In the genomic region with DNA sequence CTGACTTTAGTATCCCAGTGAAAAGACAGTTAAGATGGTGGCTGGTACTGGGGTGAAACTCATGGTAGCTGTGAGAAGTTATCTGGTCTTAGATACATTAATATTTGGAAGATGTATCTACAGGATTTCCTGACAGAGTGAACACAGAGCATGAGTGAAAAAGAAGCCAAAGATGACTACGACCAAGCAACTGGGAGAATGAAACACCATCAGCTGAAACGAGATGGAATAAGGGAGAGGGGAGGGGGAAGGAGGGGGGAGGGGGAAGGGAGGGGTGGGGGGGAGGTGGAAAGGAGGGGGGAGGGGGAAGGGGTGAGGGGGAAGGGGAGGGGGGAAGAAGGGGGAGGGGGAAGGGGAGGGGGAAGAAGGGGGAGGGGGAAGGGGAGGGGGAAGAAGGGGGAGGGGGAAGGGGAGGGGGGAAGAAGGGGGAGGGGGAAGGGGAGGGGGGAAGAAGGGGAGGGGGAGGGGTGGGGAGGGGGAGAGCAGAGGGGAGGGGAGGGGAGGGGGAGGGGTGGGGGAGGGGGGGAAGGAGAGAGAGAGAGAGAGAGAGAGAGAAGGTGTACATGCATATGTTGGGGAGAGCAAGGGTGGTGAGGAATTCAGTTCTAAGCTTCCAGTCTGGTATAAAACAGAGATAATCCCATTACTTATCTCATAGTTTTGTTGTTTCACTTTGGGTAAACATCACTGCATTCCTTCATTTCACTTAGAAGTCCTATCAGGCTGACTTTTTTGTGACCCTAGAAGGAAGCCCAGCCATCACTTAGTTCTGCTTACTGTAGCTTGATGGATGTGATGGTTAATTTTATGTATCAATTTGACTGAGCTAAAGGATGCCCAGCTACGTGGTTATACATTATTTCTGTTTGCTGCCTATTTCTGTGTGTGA, we compare ENCODE assay signal across 16 cellular contexts.
DNase-seq lines count a peak whose midpoint lies in the region; ATAC-seq and TF ChIP-seq lines count a peak whose summit lies in the region.
"Had no signal": no experiment of that assay in that cellular context is flagged by ENCODE, and none has a peak within 500 bp of the region (broad histone marks: within the 10 kb centered on the region; RNA-seq: fewer than 3 reads in every experiment).

No MANE protein-coding gene starts in this region.

- peak overlapping the region in 1 of 4 donors; percentile 32 for H3K27ac ChIP-seq in sigmoid colon
- H3K27ac ChIP-seq: brain microvascular endothelial cell had no signal

- H3K27me3 Mint-ChIP-seq in natural killer cell (ENCODE audit: low read depth in 2 of 2), result no peaks in the 10 kb centered on the region
- no peaks in the 10 kb centered on the region for H3K27me3 Mint-ChIP-seq in natural killer cell treated with Interleukin-12 subunit alpha and Interleukin-12 subunit beta and Interleukin-15 and Interleukin-18, amount 100 ng/mL, for 72 hours
- no peaks in the 10 kb centered on the region for H3K27me3 Mint-ChIP-seq in effector memory CD8-positive, alpha-beta T cell
- H3K27me3 Mint-ChIP-seq: activated CD4-positive, alpha-beta T cell treated with anti-CD3 and anti-CD28 coated beads, Interleukin-2, amount 10 ng/mL, durations not matched to agents 7 days and 5 days; memory B cell had no signal

- no peaks in the 10 kb centered on the region for H3K36me3 ChIP-seq in sigmoid colon
- H3K36me3 ChIP-seq: brain microvascular endothelial cell had no signal

- no peaks in the 10 kb centered on the region for H3K9me3 Mint-ChIP-seq in natural killer cell
- H3K9me3 Mint-ChIP-seq in natural killer cell treated with Interleukin-12 subunit alpha and Interleukin-12 subunit beta and Interleukin-15 and Interleukin-18, amount 100 ng/mL, for 72 hours, result no peaks in the 10 kb centered on the region
- no peaks in the 10 kb centered on the region for H3K9me3 Mint-ChIP-seq in effector memory CD8-positive, alpha-beta T cell
- H3K9me3 Mint-ChIP-seq: activated CD4-positive, alpha-beta T cell treated with anti-CD3 and anti-CD28 coated beads, Interleukin-2, amount 10 ng/mL, durations not matched to agents 7 days and 5 days; memory B cell had no signal

- no peak overlapping the region for H3K4me3 Mint-ChIP-seq in natural killer cell
- H3K4me3 Mint-ChIP-seq in natural killer cell treated with Interleukin-12 subunit alpha and Interleukin-12 subunit beta and Interleukin-15 and Interleukin-18, amount 100 ng/mL, for 72 hours, result no peak overlapping the region
- H3K4me3 Mint-ChIP-seq in effector memory CD8-positive, alpha-beta T cell, result no peak overlapping the region
- H3K4me3 Mint-ChIP-seq: activated CD4-positive, alpha-beta T cell treated with anti-CD3 and anti-CD28 coated beads, Interleukin-2, amount 10 ng/mL, durations not matched to agents 7 days and 5 days; memory B cell had no signal

- DNase-seq in natural killer cell (no peak), OCI-M1 (lab: John Stamatoyannopoulos, UW) (peak; percentile 44), germinal center (ENCODE audit: low spot score) (no peak), occipital lobe (lab: John Stamatoyannopoulos, UW) (no peak), NCI-H1694 treated with DMSO at 0.1 percent for 48 hours (lab: John Stamatoyannopoulos, UW) (no peak), sigmoid colon (no peak)
- no peak for DNase-seq in natural killer cell treated with Interleukin-12 subunit alpha and Interleukin-12 subunit beta and Interleukin-15 and Interleukin-18, amount 100 ng/mL, for 72 hours (ENCODE audit: low spot score)
- DNase-seq in effector memory CD8-positive, alpha-beta T cell, result no peak
- DNase-seq: activated CD4-positive, alpha-beta T cell treated with anti-CD3 and anti-CD28 coated beads, Interleukin-2, amount 10 ng/mL, durations not matched to agents 7 days and 5 days; activated effector memory CD4-positive, alpha-beta T cell treated with anti-CD3 and anti-CD28 coated beads, Interleukin-2, amount 50 U/mL, for 16 hours; brain microvascular endothelial cell; DMS 273 treated with DMSO at 0.1 percent for 48 hours; foreskin fibroblast; NCI-H146; NCI-H510A treated with DMSO at 0.1 percent for 48 hours had no signal

- TF ChIP-seq POLR2A in sigmoid colon (IDR thresholded peaks at IDR 0.05), result no peak

- TF ChIP-seq CTCF in natural killer cell (IDR thresholded peaks at IDR 0.05), result no peak
- no peak for TF ChIP-seq CTCF in sigmoid colon (IDR thresholded peaks at IDR 0.05)

- peaks cover 40 to 53% of the 10 kb centered on the region in 2 donors for H3K4me1 Mint-ChIP-seq in natural killer cell
- peaks cover 23 to 41% of the 10 kb centered on the region in 2 donors for H3K4me1 Mint-ChIP-seq in natural killer cell treated with Interleukin-12 subunit alpha and Interleukin-12 subunit beta and Interleukin-15 and Interleukin-18, amount 100 ng/mL, for 72 hours (ENCODE audit: low read depth in 2 of 2)
- peaks cover 29 to 44% of the 10 kb centered on the region in 2 donors for H3K4me1 Mint-ChIP-seq in effector memory CD8-positive, alpha-beta T cell (ENCODE audit: low read depth in 2 of 2)

- no peaks in the 10 kb centered on the region for H3K9me3 ChIP-seq in sigmoid colon

- no peak for TF ChIP-seq EP300 in sigmoid colon (IDR thresholded peaks at IDR 0.05)

- whole genome bisulfite sequencing in sigmoid colon, 2 donors, result 46 to 51% methylated on average over 3 of the region's 3 CpGs

- H3K36me3 Mint-ChIP-seq in natural killer cell, result no peaks in the 10 kb centered on the region
- no peaks in the 10 kb centered on the region for H3K36me3 Mint-ChIP-seq in natural killer cell treated with Interleukin-12 subunit alpha and Interleukin-12 subunit beta and Interleukin-15 and Interleukin-18, amount 100 ng/mL, for 72 hours
- H3K36me3 Mint-ChIP-seq in effector memory CD8-positive, alpha-beta T cell (ENCODE audit: insufficient read depth), result peaks cover 3% of the 10 kb centered on the region

- H3K27me3 ChIP-seq in sigmoid colon, result no peaks in the 10 kb centered on the region
- H3K27me3 ChIP-seq: brain microvascular endothelial cell had no signal

- no peak for ATAC-seq in natural killer cell
- no peak for ATAC-seq in natural killer cell treated with Interleukin-12 subunit alpha and Interleukin-12 subunit beta and Interleukin-15 and Interleukin-18, amount 100 ng/mL, for 72 hours
- ATAC-seq in effector memory CD8-positive, alpha-beta T cell (replicated peaks), result no peak

- peak overlapping the region; percentile 1 to 4 for H3K27ac Mint-ChIP-seq in natural killer cell
- H3K27ac Mint-ChIP-seq in natural killer cell treated with Interleukin-12 subunit alpha and Interleukin-12 subunit beta and Interleukin-15 and Interleukin-18, amount 100 ng/mL, for 72 hours, result no peak overlapping the region
- H3K27ac Mint-ChIP-seq in effector memory CD8-positive, alpha-beta T cell, result peak overlapping the region; percentile 3 to 62
- H3K27ac Mint-ChIP-seq: memory B cell had no signal

- intact Hi-C loops in natural killer cell (cut with micrococcal nuclease), result no loop called here
- intact Hi-C loops in sigmoid colon (cut with DNase I), result loop anchor here (5.0 kb wide), 1 partner anchor 72 kb away; a partner anchor contains a TSS

- H3K4me3 ChIP-seq in sigmoid colon, result no peak overlapping the region

- H3K4me1 ChIP-seq in sigmoid colon, result peaks cover 0 to 68% (median 56%) of the 10 kb centered on the region in 4 donors

Comparison
In these comparisons a context has a peak if more than half of its experiments do, and no peak if none do; other contexts are left out.
1. H3K27ac Mint-ChIP-seq: peak in natural killer cell (2 of 2) and effector memory CD8-positive, alpha-beta T cell (2 of 2); none in natural killer cell treated with Interleukin-12 subunit alpha and Interleukin-12 subunit beta and Interleukin-15 and Interleukin-18, amount 100 ng/mL, for 72 hours (0 of 2).